Comparison of ENCODE assay signal across 8 cellular contexts in the genomic region with DNA sequence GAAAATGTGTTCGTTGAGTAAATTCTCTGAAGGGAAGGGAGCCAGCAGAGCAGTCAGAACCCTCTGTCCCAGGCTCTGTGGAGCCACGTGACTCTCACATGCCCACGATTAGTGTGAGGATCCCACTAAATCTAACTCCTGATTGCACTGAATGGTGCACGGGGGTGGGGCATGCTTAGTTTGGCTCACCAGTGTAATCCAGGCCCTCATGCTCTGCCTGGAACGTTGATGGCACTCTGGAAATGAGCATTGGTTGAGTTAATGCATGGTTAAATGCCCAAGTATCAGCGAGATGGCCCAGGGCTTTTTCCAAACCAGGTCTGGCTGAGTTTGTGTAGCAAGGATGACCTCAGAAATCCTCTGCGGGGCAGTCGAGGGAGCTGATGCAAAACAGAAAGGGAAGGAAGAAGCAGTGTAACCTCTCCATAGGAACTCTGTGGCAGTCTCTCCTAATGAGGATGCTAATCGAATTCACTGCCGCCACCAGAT.
A peak's percentile ranks its signal among the peaks of the same experiment; 100 is the strongest.
DNase-seq lines count a peak whose midpoint lies in the region; ATAC-seq and TF ChIP-seq lines count a peak whose summit lies in the region.
"Had no signal": no experiment of that assay in that cellular context is flagged by ENCODE, and none has a peak within 500 bp of the region (broad histone marks: within the 10 kb centered on the region; RNA-seq: fewer than 3 reads in every experiment).

No MANE protein-coding gene starts in this region.

- H3K27ac ChIP-seq in upper lobe of right lung = peak overlapping the region; percentile 65
- H3K27ac ChIP-seq in naive thymus-derived CD4-positive, alpha-beta T cell (ENCODE audit: low read depth, low read length) = no peak overlapping the region

- POLR2A ChIA-PET in naive thymus-derived CD4-positive, alpha-beta T cell (lab: Charles Lee) = no interaction called here

- peak; percentile 71 for ATAC-seq in upper lobe of right lung
- no peak for ATAC-seq in naive thymus-derived CD4-positive, alpha-beta T cell

- TF ChIP-seq CTCF in fibroblast of mammary gland (conservative IDR thresholded peaks at IDR 0.05; ENCODE audit: control insufficient read depth, insufficient read depth, low read depth, low read length) (no peak), mesothelial cell of epicardium (IDR thresholded peaks at IDR 0.05; ENCODE audit: unreplicated experiment) (no peak), upper lobe of right lung (IDR thresholded peaks at IDR 0.05) (no peak)

- H3K27ac Mint-ChIP-seq in mesothelial cell of epicardium = peak overlapping the region; percentile 48
- H3K27ac Mint-ChIP-seq in naive thymus-derived CD4-positive, alpha-beta T cell = no peak overlapping the region

- H3K9me3 ChIP-seq in upper lobe of right lung = no peaks in the 10 kb centered on the region
- H3K9me3 ChIP-seq in naive thymus-derived CD4-positive, alpha-beta T cell (ENCODE audit: control insufficient read depth in 2 of 3, low read length in 3 of 3) = no peaks in the 10 kb centered on the region

- H3K36me3 Mint-ChIP-seq in mesothelial cell of epicardium = no peaks in the 10 kb centered on the region
- no peaks in the 10 kb centered on the region for H3K36me3 Mint-ChIP-seq in naive thymus-derived CD4-positive, alpha-beta T cell

- H3K9me3 Mint-ChIP-seq in mesothelial cell of epicardium = no peaks in the 10 kb centered on the region
- H3K9me3 Mint-ChIP-seq in naive thymus-derived CD4-positive, alpha-beta T cell = no peaks in the 10 kb centered on the region

- peaks cover 32% of the 10 kb centered on the region for H3K4me1 ChIP-seq in upper lobe of right lung
- no peaks in the 10 kb centered on the region for H3K4me1 ChIP-seq in naive thymus-derived CD4-positive, alpha-beta T cell (ENCODE audit: control insufficient read depth in 2 of 2, insufficient read depth in 2 of 2, low read length in 2 of 2)

- H3K27me3 ChIP-seq in upper lobe of right lung = no peaks in the 10 kb centered on the region
- no peaks in the 10 kb centered on the region for H3K27me3 ChIP-seq in naive thymus-derived CD4-positive, alpha-beta T cell (ENCODE audit: control insufficient read depth in 2 of 2, insufficient read depth in 2 of 2, low read length in 2 of 2)

- H3K4me3 ChIP-seq in fibroblast of mammary gland (ENCODE audit: control insufficient read depth, low read depth, low read length) (no peak overlapping the region), upper lobe of right lung (no peak overlapping the region)
- H3K4me3 ChIP-seq in naive thymus-derived CD4-positive, alpha-beta T cell (ENCODE audit: low read length) = no peak overlapping the region

- H3K27me3 Mint-ChIP-seq in mesothelial cell of epicardium (ENCODE audit: low read depth) = no peaks in the 10 kb centered on the region
- peaks cover 0 to 5% (median 0%) of the 10 kb centered on the region in 5 donors for H3K27me3 Mint-ChIP-seq in naive thymus-derived CD4-positive, alpha-beta T cell

- CTCF ChIA-PET in naive thymus-derived CD4-positive, alpha-beta T cell (lab: Charles Lee) = no interaction called here

- intact Hi-C loops in upper lobe of right lung (cut with DNase I) = no loop called here
- intact Hi-C loops in naive thymus-derived CD4-positive, alpha-beta T cell (cut with micrococcal nuclease) = no loop called here

- H3K4me3 Mint-ChIP-seq in mesothelial cell of epicardium = no peak overlapping the region
- H3K4me3 Mint-ChIP-seq in naive thymus-derived CD4-positive, alpha-beta T cell = no peak overlapping the region

- DNase-seq in OCI-M1 (lab: John Stamatoyannopoulos, UW) (peak; percentile 46), fibroblast of mammary gland (ENCODE audit: low read depth) (peak; percentile 28), mesothelial cell of epicardium (ENCODE audit: low spot score in 2 of 2, unreplicated experiment in 2 of 2) (no peak), upper lobe of right lung (no peak), NCI-H2081 treated with DMSO at 0.1 percent for 48 hours (lab: John Stamatoyannopoulos, UW) (no peak), activated gamma-delta T cell treated with Interleukin-2 at 50 U/mL for 16 hours (no peak)
- no peak for DNase-seq in naive thymus-derived CD4-positive, alpha-beta T cell
- DNase-seq: NCI-H1105 had no signal

- peaks cover 36% of the 10 kb centered on the region for H3K4me1 Mint-ChIP-seq in mesothelial cell of epicardium
- H3K4me1 Mint-ChIP-seq in naive thymus-derived CD4-positive, alpha-beta T cell = peaks cover 0 to 6% (median 4%) of the 10 kb centered on the region in 7 donors

- H3K36me3 ChIP-seq in upper lobe of right lung = no peaks in the 10 kb centered on the region
- H3K36me3 ChIP-seq in naive thymus-derived CD4-positive, alpha-beta T cell (ENCODE audit: control insufficient read depth in 2 of 3, insufficient read depth in 3 of 3, low read length in 3 of 3) = no peaks in the 10 kb centered on the region

Comparison
In these comparisons a context has a peak if more than half of its experiments do, and no peak if none do; other contexts are left out.
1. DNase-seq: peak in OCI-M1 (single experiment) and fibroblast of mammary gland (single experiment); none in mesothelial cell of epicardium (0 of 2), upper lobe of right lung (single experiment), NCI-H2081 treated with DMSO at 0.1 percent for 48 hours (single experiment), activated gamma-delta T cell treated with Interleukin-2 at 50 U/mL for 16 hours (single experiment) and naive thymus-derived CD4-positive, alpha-beta T cell (0 of 9).